ENCODE assay signal across 13 cellular contexts in the genomic region with DNA sequence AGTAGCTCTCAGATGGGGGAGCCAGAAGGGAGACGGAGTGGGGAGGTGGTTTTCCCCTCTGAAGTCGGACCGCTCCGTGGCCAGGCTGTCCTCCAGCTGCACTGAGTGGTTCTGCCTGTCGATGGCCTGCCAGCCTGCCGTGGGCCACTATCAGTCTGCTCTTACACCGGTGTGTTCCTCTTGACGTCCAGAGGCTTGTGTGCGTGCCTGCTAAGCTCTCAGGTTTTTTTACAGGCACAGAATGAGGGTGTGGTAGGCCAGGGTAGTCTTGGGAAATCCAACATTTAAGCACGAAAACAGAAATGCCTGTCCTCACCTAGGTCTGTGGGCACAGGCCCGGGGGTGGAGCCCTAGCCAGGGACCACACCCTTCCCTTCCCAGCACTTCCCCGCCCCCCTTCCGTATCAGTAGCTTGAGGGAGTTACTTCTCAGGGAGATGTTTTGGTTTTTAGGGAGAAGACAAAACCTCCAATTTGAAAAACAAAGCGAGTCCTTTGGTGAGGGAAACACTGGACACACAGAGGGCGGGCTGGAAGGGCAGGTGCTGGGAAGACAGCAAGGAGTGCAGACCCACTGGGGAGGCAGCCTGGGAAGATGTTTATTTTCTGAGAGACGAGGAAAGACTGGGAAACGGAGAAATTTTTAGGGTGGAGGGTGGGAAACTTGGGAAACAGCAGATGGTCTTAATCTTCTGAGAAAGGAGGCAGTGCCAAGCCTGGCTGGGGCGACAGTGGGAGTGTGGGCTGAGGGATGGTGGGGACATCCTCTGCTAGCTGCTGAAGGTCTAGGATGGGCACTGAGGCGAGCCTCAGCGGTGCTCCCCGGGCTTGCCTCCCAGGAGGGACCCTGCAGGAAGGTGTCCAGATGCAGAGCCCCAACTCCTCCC.
DNase-seq lines count a peak whose midpoint lies in the region; ATAC-seq and TF ChIP-seq lines count a peak whose summit lies in the region.
"Had no signal": no experiment of that assay in that cellular context is flagged by ENCODE, and none has a peak within 500 bp of the region (broad histone marks: within the 10 kb centered on the region; RNA-seq: fewer than 3 reads in every experiment).

No MANE protein-coding gene starts in this region.

- H3K4ac ChIP-seq in mesenchymal stem cell (ENCODE audit: low read depth in 1 of 2, low read length in 2 of 2): no peak overlapping the region

- H3K4me3 Mint-ChIP-seq in activated naive CD4-positive, alpha-beta T cell treated with anti-CD3 and anti-CD28 coated beads, Interleukin-2, amount 50 U/mL, for 24 hours: no peak overlapping the region
- H3K4me3 Mint-ChIP-seq in endodermal cell: no peak overlapping the region
- no peak overlapping the region for H3K4me3 Mint-ChIP-seq in activated T-helper 17 cell treated with anti-CD3 and anti-CD28 coated beads, Interleukin-2, amount 50 U/mL, for 72 hours
- H3K4me3 Mint-ChIP-seq in natural killer cell treated with Interleukin-12 subunit alpha and Interleukin-12 subunit beta and Interleukin-15 and Interleukin-18, amount 100 ng/mL, for 72 hours: no peak overlapping the region
- H3K4me3 Mint-ChIP-seq: T-helper 17 cell had no signal

- H3K27ac ChIP-seq in endodermal cell (ENCODE audit: low read depth, low read length) (no peak overlapping the region), mesenchymal stem cell (ENCODE audit: low read length, poor library complexity, severe bottlenecking) (no peak overlapping the region), uterus (peak overlapping the region; percentile 54 to 68)
- H3K27ac ChIP-seq: pancreas had no signal

- H3K4me1 ChIP-seq in endodermal cell (ENCODE audit: control insufficient read depth, insufficient read depth, low read length) (no peaks in the 10 kb centered on the region), mesenchymal stem cell (ENCODE audit: control insufficient read depth, insufficient read depth, low read depth, low read length) (peaks cover 5% of the 10 kb centered on the region), uterus (peaks cover 0 to 7% of the 10 kb centered on the region in 2 donors)

- H3K27me3 Mint-ChIP-seq in activated naive CD4-positive, alpha-beta T cell treated with anti-CD3 and anti-CD28 coated beads, Interleukin-2, amount 50 U/mL, for 24 hours: no peaks in the 10 kb centered on the region
- H3K27me3 Mint-ChIP-seq in endodermal cell (ENCODE audit: insufficient read depth): peaks cover 55% of the 10 kb centered on the region
- H3K27me3 Mint-ChIP-seq in activated T-helper 17 cell treated with anti-CD3 and anti-CD28 coated beads, Interleukin-2, amount 50 U/mL, for 72 hours: peaks cover 16% of the 10 kb centered on the region
- peaks cover 6 to 9% of the 10 kb centered on the region in 2 donors for H3K27me3 Mint-ChIP-seq in natural killer cell treated with Interleukin-12 subunit alpha and Interleukin-12 subunit beta and Interleukin-15 and Interleukin-18, amount 100 ng/mL, for 72 hours

- no peak for ATAC-seq in activated naive CD4-positive, alpha-beta T cell treated with anti-CD3 and anti-CD28 coated beads, Interleukin-2, amount 50 U/mL, for 72 hours
- no peak for ATAC-seq in activated T-helper 17 cell treated with anti-CD3 and anti-CD28 coated beads, Interleukin-2, amount 50 U/mL, for 72 hours (replicated peaks)
- no peak for ATAC-seq in natural killer cell treated with Interleukin-12 subunit alpha and Interleukin-12 subunit beta and Interleukin-15 and Interleukin-18, amount 100 ng/mL, for 72 hours
- ATAC-seq: stimulated activated naive CD8-positive, alpha-beta T cell treated with anti-CD3 and anti-CD28 coated beads, Interleukin-15, Interleukin-2, amounts not matched to agents 100 U/mL and 50 U/mL, for 24 hours; T-helper 17 cell had no signal

- H3K18ac ChIP-seq in mesenchymal stem cell (ENCODE audit: low read depth in 1 of 2, low read length in 2 of 2): peak overlapping the region in 1 of 2 experiments; percentile 9

- H3K9ac ChIP-seq in endodermal cell (ENCODE audit: extremely low read depth, low read length, poor library complexity, severe bottlenecking) (no peak overlapping the region), mesenchymal stem cell (ENCODE audit: low read length) (peak overlapping the region; percentile 63)

- H2BK5ac ChIP-seq in mesenchymal stem cell (ENCODE audit: low read depth, low read length, poor library complexity, severe bottlenecking): no peak overlapping the region

- no peaks in the 10 kb centered on the region for H3K79me1 ChIP-seq in mesenchymal stem cell (replicated peaks; ENCODE audit: low read length, poor library complexity, severe bottlenecking)

- peaks cover 1% of the 10 kb centered on the region for H3K36me3 Mint-ChIP-seq in activated naive CD4-positive, alpha-beta T cell treated with anti-CD3 and anti-CD28 coated beads, Interleukin-2, amount 50 U/mL, for 24 hours
- H3K36me3 Mint-ChIP-seq in activated naive CD4-positive, alpha-beta T cell treated with anti-CD3 and anti-CD28 coated beads, Interleukin-2, amount 50 U/mL, for 72 hours: no peaks in the 10 kb centered on the region
- no peaks in the 10 kb centered on the region for H3K36me3 Mint-ChIP-seq in endodermal cell (ENCODE audit: low read depth)
- no peaks in the 10 kb centered on the region for H3K36me3 Mint-ChIP-seq in activated T-helper 17 cell treated with anti-CD3 and anti-CD28 coated beads, Interleukin-2, amount 50 U/mL, for 72 hours (ENCODE audit: low read depth)
- H3K36me3 Mint-ChIP-seq in natural killer cell treated with Interleukin-12 subunit alpha and Interleukin-12 subunit beta and Interleukin-15 and Interleukin-18, amount 100 ng/mL, for 72 hours: no peaks in the 10 kb centered on the region

- H4K91ac ChIP-seq in mesenchymal stem cell (ENCODE audit: low read length): no peak overlapping the region

- H3K14ac ChIP-seq in mesenchymal stem cell (ENCODE audit: low read length in 2 of 2): no peak overlapping the region

- no peaks in the 10 kb centered on the region for H3K36me3 ChIP-seq in endodermal cell (ENCODE audit: control insufficient read depth, insufficient read depth, low read length)
- no peaks in the 10 kb centered on the region for H3K36me3 ChIP-seq in mesenchymal stem cell (ENCODE audit: control insufficient read depth in 1 of 2, insufficient read depth in 2 of 2, low read depth in 1 of 2, low read length in 2 of 2)
- no peaks in the 10 kb centered on the region for H3K36me3 ChIP-seq in uterus
- H3K36me3 ChIP-seq: pancreas had no signal

- H3K4me3 ChIP-seq in endodermal cell (ENCODE audit: low read length) (no peak overlapping the region), mesenchymal stem cell (ENCODE audit: insufficient read depth in 1 of 2, low read depth in 1 of 2, low read length in 2 of 2) (peak overlapping the region in 1 of 2 experiments; percentile 23), uterus (no peak overlapping the region)
- H3K4me3 ChIP-seq: pancreas had no signal

- no peak overlapping the region for H2BK120ac ChIP-seq in mesenchymal stem cell (ENCODE audit: low read depth, low read length)

- no peak overlapping the region for H2AK5ac ChIP-seq in mesenchymal stem cell (ENCODE audit: low read length, severe bottlenecking)

- H3K23ac ChIP-seq in mesenchymal stem cell (ENCODE audit: low read length in 2 of 2): no peak overlapping the region

- no peak overlapping the region for H2BK15ac ChIP-seq in mesenchymal stem cell (ENCODE audit: low read depth, poor library complexity, severe bottlenecking)

- H3K9me3 ChIP-seq in endodermal cell (ENCODE audit: control insufficient read depth, low read length) (peaks cover 19% of the 10 kb centered on the region), mesenchymal stem cell (ENCODE audit: control insufficient read depth, low read length) (no peaks in the 10 kb centered on the region), uterus (no peaks in the 10 kb centered on the region)
- H3K9me3 ChIP-seq: pancreas had no signal

- H4K8ac ChIP-seq in mesenchymal stem cell (ENCODE audit: low read length): no peak overlapping the region

- H3K9me3 Mint-ChIP-seq in activated naive CD4-positive, alpha-beta T cell treated with anti-CD3 and anti-CD28 coated beads, Interleukin-2, amount 50 U/mL, for 24 hours: no peaks in the 10 kb centered on the region
- peaks cover 0 to 5% of the 10 kb centered on the region in 2 donors for H3K9me3 Mint-ChIP-seq in activated naive CD4-positive, alpha-beta T cell treated with anti-CD3 and anti-CD28 coated beads, Interleukin-2, amount 50 U/mL, for 72 hours
- peaks cover 13% of the 10 kb centered on the region for H3K9me3 Mint-ChIP-seq in endodermal cell
- no peaks in the 10 kb centered on the region for H3K9me3 Mint-ChIP-seq in activated T-helper 17 cell treated with anti-CD3 and anti-CD28 coated beads, Interleukin-2, amount 50 U/mL, for 72 hours
- no peaks in the 10 kb centered on the region for H3K9me3 Mint-ChIP-seq in natural killer cell treated with Interleukin-12 subunit alpha and Interleukin-12 subunit beta and Interleukin-15 and Interleukin-18, amount 100 ng/mL, for 72 hours

- 61 to 73% methylated on average over 15 to 21 of the region's 21 CpGs for WGBS in endodermal cell (ENCODE audit: insufficient coverage in 1 of 2, insufficient read length in 1 of 2), 2 experiments
- 58% methylated on average over 21 of the region's 21 CpGs for WGBS in mesenchymal stem cell

- no peak overlapping the region for H2AFZ ChIP-seq in mesenchymal stem cell (ENCODE audit: low read depth, low read length)

- no peak for TF ChIP-seq CTCF in endodermal cell (conservative IDR thresholded peaks at IDR 0.05)
- no peak for TF ChIP-seq CTCF in uterus (IDR thresholded peaks at IDR 0.05)

- H3K27ac Mint-ChIP-seq in activated naive CD4-positive, alpha-beta T cell treated with anti-CD3 and anti-CD28 coated beads, Interleukin-2, amount 50 U/mL, for 24 hours: peak overlapping the region; percentile 69
- H3K27ac Mint-ChIP-seq in activated naive CD4-positive, alpha-beta T cell treated with anti-CD3 and anti-CD28 coated beads, Interleukin-2, amount 50 U/mL, for 72 hours: no peak overlapping the region
- peak overlapping the region; percentile 4 for H3K27ac Mint-ChIP-seq in endodermal cell
- no peak overlapping the region for H3K27ac Mint-ChIP-seq in activated T-helper 17 cell treated with anti-CD3 and anti-CD28 coated beads, Interleukin-2, amount 50 U/mL, for 72 hours
- H3K27ac Mint-ChIP-seq in natural killer cell treated with Interleukin-12 subunit alpha and Interleukin-12 subunit beta and Interleukin-15 and Interleukin-18, amount 100 ng/mL, for 72 hours: no peak overlapping the region
- H3K27ac Mint-ChIP-seq: T-helper 17 cell had no signal

- peaks cover 6% of the 10 kb centered on the region for H3K4me1 Mint-ChIP-seq in activated naive CD4-positive, alpha-beta T cell treated with anti-CD3 and anti-CD28 coated beads, Interleukin-2, amount 50 U/mL, for 24 hours
- H3K4me1 Mint-ChIP-seq in endodermal cell: peaks cover 26% of the 10 kb centered on the region
- H3K4me1 Mint-ChIP-seq in activated T-helper 17 cell treated with anti-CD3 and anti-CD28 coated beads, Interleukin-2, amount 50 U/mL, for 72 hours: no peaks in the 10 kb centered on the region
- H3K4me1 Mint-ChIP-seq in natural killer cell treated with Interleukin-12 subunit alpha and Interleukin-12 subunit beta and Interleukin-15 and Interleukin-18, amount 100 ng/mL, for 72 hours (ENCODE audit: low read depth in 2 of 2): no peaks in the 10 kb centered on the region

- H3K4me2 ChIP-seq in mesenchymal stem cell (ENCODE audit: low read length, poor library complexity, severe bottlenecking): no peak overlapping the region

- DNase-seq in activated naive CD4-positive, alpha-beta T cell treated with anti-CD3 and anti-CD28 coated beads, Interleukin-2, amount 50 U/mL, for 72 hours (ENCODE audit: low spot score in 2 of 2): no peak
- DNase-seq in endodermal cell (peak; percentile 77), mesenchymal stem cell (no peak), uterus (peak in 1 of 2 donors; percentile 43), middle frontal gyrus (ENCODE audit: extremely low spot score, low spot score) (no peak)
- DNase-seq in natural killer cell treated with Interleukin-12 subunit alpha and Interleukin-12 subunit beta and Interleukin-15 and Interleukin-18, amount 100 ng/mL, for 72 hours (ENCODE audit: low spot score): no peak
- DNase-seq: foreskin melanocyte; NCI-H1048; pancreas; stimulated activated naive CD8-positive, alpha-beta T cell treated with anti-CD3 and anti-CD28 coated beads, Interleukin-15, Interleukin-2, amounts not matched to agents 100 U/mL and 50 U/mL, for 24 hours; T-helper 17 cell had no signal

- peaks cover 36% of the 10 kb centered on the region for H3K27me3 ChIP-seq in endodermal cell (ENCODE audit: control insufficient read depth, insufficient read depth, low read length, poor library complexity, severe bottlenecking)
- peaks cover 0 to 8% of the 10 kb centered on the region in 2 experiments for H3K27me3 ChIP-seq in mesenchymal stem cell (ENCODE audit: control insufficient read depth in 1 of 2, insufficient read depth in 1 of 2, low read length in 2 of 2)
- no peaks in the 10 kb centered on the region for H3K27me3 ChIP-seq in uterus
- H3K27me3 ChIP-seq: pancreas had no signal

- H2BK12ac ChIP-seq in mesenchymal stem cell (ENCODE audit: low read length in 2 of 2): peak overlapping the region in 1 of 2 experiments; percentile 70

- intact Hi-C loops in uterus (cut with DNase I; ENCODE audit: low total_unique reads): no loop called here

- TF ChIP-seq POLR2A in uterus (IDR thresholded peaks at IDR 0.05): no peak

Comparison
In these comparisons a context has a peak if more than half of its experiments do, and no peak if none do; other contexts are left out.
1. H3K27ac Mint-ChIP-seq: peak in activated naive CD4-positive, alpha-beta T cell treated with anti-CD3 and anti-CD28 coated beads, Interleukin-2, amount 50 U/mL, for 24 hours (single experiment) and endodermal cell (single experiment); none in activated naive CD4-positive, alpha-beta T cell treated with anti-CD3 and anti-CD28 coated beads, Interleukin-2, amount 50 U/mL, for 72 hours (0 of 2), activated T-helper 17 cell treated with anti-CD3 and anti-CD28 coated beads, Interleukin-2, amount 50 U/mL, for 72 hours (single experiment) and natural killer cell treated with Interleukin-12 subunit alpha and Interleukin-12 subunit beta and Interleukin-15 and Interleukin-18, amount 100 ng/mL, for 72 hours (0 of 2).
2. H3K27ac ChIP-seq: peak in uterus (2 of 2); none in endodermal cell (single experiment) and mesenchymal stem cell (single experiment).